In genomic region chr18:50161806-50162205, GRCh38 we compare ENCODE assay signal across 22 cellular contexts. TPM values are rescaled to one million over a fixed set of nuclear protein-coding genes. Genes with fewer than 3 reads are reported as not detected.
DNase-seq lines count a peak whose midpoint lies in the region; ATAC-seq, FAIRE-seq and TF ChIP-seq lines count a peak whose summit lies in the region.
"Had no signal": no experiment of that assay in that cellular context is flagged by ENCODE, and none has a peak within 500 bp of the region (broad histone marks: within the 10 kb centered on the region; RNA-seq: fewer than 3 reads in every experiment).

No MANE protein-coding gene starts in this region.

- H3K4me3 ChIP-seq in bronchial epithelial cell (ENCODE audit: low read depth, low read length) (no peak overlapping the region), lower lobe of right lung (no peak overlapping the region)
- H3K4me3 ChIP-seq: body of pancreas, neural progenitor cell, spleen had no signal

- no peaks in the 10 kb centered on the region for H3K36me3 Mint-ChIP-seq in activated CD4-positive, alpha-beta T cell treated with anti-CD3 and anti-CD28 coated beads, Interleukin-2, amount 10 ng/mL, durations not matched to agents 24 days and 14 days (ENCODE audit: low read depth)
- no peaks in the 10 kb centered on the region for H3K36me3 Mint-ChIP-seq in activated naive CD4-positive, alpha-beta T cell treated with anti-CD3 and anti-CD28 coated beads, Interleukin-2, amount 50 U/mL, for 72 hours
- H3K36me3 Mint-ChIP-seq: activated naive CD8-positive, alpha-beta T cell treated with anti-CD3 and anti-CD28 coated beads for 36 hours; neural progenitor cell had no signal

- H3K4me1 Mint-ChIP-seq in activated CD4-positive, alpha-beta T cell treated with anti-CD3 and anti-CD28 coated beads, Interleukin-2, amount 10 ng/mL, durations not matched to agents 24 days and 14 days = no peaks in the 10 kb centered on the region
- H3K4me1 Mint-ChIP-seq: activated B cell treated with CpG ODN at 0.5 μM for 24 hours; activated naive CD8-positive, alpha-beta T cell treated with anti-CD3 and anti-CD28 coated beads for 36 hours; T-helper 17 cell had no signal

- H3K4me3 Mint-ChIP-seq in activated CD4-positive, alpha-beta T cell treated with anti-CD3 and anti-CD28 coated beads, Interleukin-2, amount 10 ng/mL, durations not matched to agents 24 days and 14 days = no peak overlapping the region
- H3K4me3 Mint-ChIP-seq: activated B cell treated with CpG ODN at 0.5 μM for 24 hours; activated naive CD8-positive, alpha-beta T cell treated with anti-CD3 and anti-CD28 coated beads for 36 hours; endodermal cell; neural progenitor cell; T-helper 17 cell had no signal

- H3K9me3 Mint-ChIP-seq in activated CD4-positive, alpha-beta T cell treated with anti-CD3 and anti-CD28 coated beads, Interleukin-2, amount 10 ng/mL, durations not matched to agents 24 days and 14 days = no peaks in the 10 kb centered on the region
- no peaks in the 10 kb centered on the region for H3K9me3 Mint-ChIP-seq in activated naive CD4-positive, alpha-beta T cell treated with anti-CD3 and anti-CD28 coated beads, Interleukin-2, amount 50 U/mL, for 72 hours
- H3K9me3 Mint-ChIP-seq: activated B cell treated with CpG ODN at 0.5 μM for 24 hours; activated naive CD8-positive, alpha-beta T cell treated with anti-CD3 and anti-CD28 coated beads for 36 hours; endodermal cell; neural progenitor cell had no signal

- peak; percentile 39 for DNase-seq in SIG-M5 treated with dmso at 0.1 percent for 504 hours (lab: John Stamatoyannopoulos, UW; ENCODE audit: unreplicated experiment)
- no peak for DNase-seq in SIG-M5 (lab: John Stamatoyannopoulos, UW)
- peak; percentile 84 for DNase-seq in bronchial epithelial cell (ENCODE audit: low read depth)
- DNase-seq in lower lobe of right lung = peak; percentile 54
- DNase-seq in urothelium cell line (ENCODE audit: low spot score) = peak; percentile 30
- no peak for DNase-seq in activated CD4-positive, alpha-beta T cell treated with anti-CD3 and anti-CD28 coated beads, Interleukin-2, amount 10 ng/mL, durations not matched to agents 24 days and 14 days
- no peak for DNase-seq in NK-92 (lab: John Stamatoyannopoulos, UW; ENCODE audit: unreplicated experiment)
- no peak for DNase-seq in activated naive CD4-positive, alpha-beta T cell treated with anti-CD3 and anti-CD28 coated beads, Interleukin-2, amount 50 U/mL, for 72 hours (ENCODE audit: low spot score in 2 of 2)
- DNase-seq: activated B cell treated with CpG ODN at 0.5 μM for 24 hours; activated naive CD8-positive, alpha-beta T cell treated with anti-CD3 and anti-CD28 coated beads for 36 hours; body of pancreas; DMS153; endodermal cell; foreskin melanocyte; left cardiac atrium; NCI-H187; spleen; T-helper 17 cell had no signal

- no peaks in the 10 kb centered on the region for H3K36me3 ChIP-seq in bronchial epithelial cell (ENCODE audit: control insufficient read depth, insufficient read depth, low read length)
- no peaks in the 10 kb centered on the region for H3K36me3 ChIP-seq in lower lobe of right lung
- H3K36me3 ChIP-seq: neural progenitor cell, spleen had no signal

- TF ChIP-seq CTCF in bronchial epithelial cell (IDR thresholded peaks at IDR 0.05; ENCODE audit: insufficient read depth, low read length, severe bottlenecking) = no peak
- no peak for TF ChIP-seq CTCF in lower lobe of right lung (IDR thresholded peaks at IDR 0.05)

- H3K27ac ChIP-seq in lower lobe of right lung = peak overlapping the region; percentile 2
- H3K27ac ChIP-seq: body of pancreas, C4-2B, neural progenitor cell, spleen had no signal

- intact Hi-C loops in lower lobe of right lung (cut with DNase I) = no loop called here
- intact Hi-C loops in activated CD4-positive, alpha-beta T cell treated with anti-CD3 and anti-CD28 coated beads, Interleukin-2, amount 10 ng/mL, durations not matched to agents 24 days and 14 days (cut with micrococcal nuclease) = no loop called here

- no peaks in the 10 kb centered on the region for H3K27me3 ChIP-seq in bronchial epithelial cell (ENCODE audit: control insufficient read depth, insufficient read depth, low read length)
- no peaks in the 10 kb centered on the region for H3K27me3 ChIP-seq in lower lobe of right lung (ENCODE audit: low read depth)
- H3K27me3 ChIP-seq: body of pancreas, neural progenitor cell had no signal

- FAIRE-seq in bronchial epithelial cell (lab: Jason Lieb, UNC) = peak; percentile 79
- FAIRE-seq in urothelium cell line (lab: Jason Lieb, UNC) = no peak
- FAIRE-seq: colon had no signal

- no peaks in the 10 kb centered on the region for H3K9me3 ChIP-seq in lower lobe of right lung
- H3K9me3 ChIP-seq: body of pancreas, spleen had no signal

- peak; percentile 79 to 85 for ATAC-seq in lower lobe of right lung
- no peak for ATAC-seq in activated naive CD4-positive, alpha-beta T cell treated with anti-CD3 and anti-CD28 coated beads, Interleukin-2, amount 50 U/mL, for 72 hours
- ATAC-seq: body of pancreas, T-helper 17 cell had no signal

- H3K27me3 Mint-ChIP-seq in activated CD4-positive, alpha-beta T cell treated with anti-CD3 and anti-CD28 coated beads, Interleukin-2, amount 10 ng/mL, durations not matched to agents 24 days and 14 days = peaks cover 29% of the 10 kb centered on the region

- peaks cover 9% of the 10 kb centered on the region for H3K4me1 ChIP-seq in lower lobe of right lung
- H3K4me1 ChIP-seq: spleen had no signal

- no peak overlapping the region for H3K27ac Mint-ChIP-seq in activated CD4-positive, alpha-beta T cell treated with anti-CD3 and anti-CD28 coated beads, Interleukin-2, amount 10 ng/mL, durations not matched to agents 24 days and 14 days
- no peak overlapping the region for H3K27ac Mint-ChIP-seq in activated naive CD4-positive, alpha-beta T cell treated with anti-CD3 and anti-CD28 coated beads, Interleukin-2, amount 50 U/mL, for 72 hours
- H3K27ac Mint-ChIP-seq: activated B cell treated with CpG ODN at 0.5 μM for 24 hours; activated naive CD8-positive, alpha-beta T cell treated with anti-CD3 and anti-CD28 coated beads for 36 hours; endodermal cell; neural progenitor cell; T-helper 17 cell had no signal

RNA-seq across cellular contexts. Expression of gene MYO5B, which starts 33.1 kb away (rescaled TPM):
- total RNA-seq in bronchial epithelial cell (31.3 and 66.8 TPM in 2 replicates), lower lobe of right lung (23.3 TPM)
- total RNA-seq in activated CD4-positive, alpha-beta T cell treated with anti-CD3 and anti-CD28 coated beads, Interleukin-2, amount 10 ng/mL, durations not matched to agents 24 days and 14 days = 0.07 and 0.14 TPM in 2 replicates
- under 1 TPM; 0.27 to 0.41 TPM for total RNA-seq in activated naive CD4-positive, alpha-beta T cell treated with anti-CD3 and anti-CD28 coated beads, Interleukin-2, amount 50 U/mL, for 72 hours
- total RNA-seq: OCI-LY7 had no signal

Comparison
In these comparisons a context has a peak if more than half of its experiments do, and no peak if none do; other contexts are left out.
1. DNase-seq: peak in SIG-M5 treated with dmso at 0.1 percent for 504 hours (single experiment), bronchial epithelial cell (single experiment), lower lobe of right lung (single experiment) and urothelium cell line (single experiment); none in SIG-M5 (single experiment), activated CD4-positive, alpha-beta T cell treated with anti-CD3 and anti-CD28 coated beads, Interleukin-2, amount 10 ng/mL, durations not matched to agents 24 days and 14 days (single experiment), NK-92 (single experiment) and activated naive CD4-positive, alpha-beta T cell treated with anti-CD3 and anti-CD28 coated beads, Interleukin-2, amount 50 U/mL, for 72 hours (0 of 2).
2. ATAC-seq: peak in lower lobe of right lung (2 of 2); none in activated naive CD4-positive, alpha-beta T cell treated with anti-CD3 and anti-CD28 coated beads, Interleukin-2, amount 50 U/mL, for 72 hours (0 of 2).
3. RNA of gene MYO5B, which starts 33.1 kb away (total RNA-seq): 31.3 to 66.8 TPM in bronchial epithelial cell and 23.3 TPM in lower lobe of right lung (single experiment); 0.27 to 0.41 TPM in activated naive CD4-positive, alpha-beta T cell treated with anti-CD3 and anti-CD28 coated beads, Interleukin-2, amount 50 U/mL, for 72 hours and 0.07 to 0.14 TPM in activated CD4-positive, alpha-beta T cell treated with anti-CD3 and anti-CD28 coated beads, Interleukin-2, amount 10 ng/mL, durations not matched to agents 24 days and 14 days; every median in the first group is over 10 times any median in the second.